ENCODE assay signal across 17 cellular contexts in genomic region chr15:89991312-89991711, GRCh38.
"Had no signal": no experiment of that assay in that cellular context is flagged by ENCODE, and none has a peak within 500 bp of the region (broad histone marks: within the 10 kb centered on the region; RNA-seq: fewer than 3 reads in every experiment).

No MANE protein-coding gene starts in this region.

- H3K27me3 Mint-ChIP-seq: natural killer cell treated with Interleukin-12 subunit alpha and Interleukin-12 subunit beta and Interleukin-15 and Interleukin-18, amount 100 ng/mL, for 72 hours; stimulated activated naive CD8-positive, alpha-beta T cell treated with anti-CD3 and anti-CD28 coated beads, Interleukin-15, Interleukin-2, amounts not matched to agents 100 ng/mL and 50 ng/mL, for 24 hours had no signal

- H3K36me3 ChIP-seq: lower lobe of right lung, sigmoid colon, thoracic aorta, tibial nerve, upper lobe of left lung had no signal

- H3K9me3 Mint-ChIP-seq: natural killer cell treated with Interleukin-12 subunit alpha and Interleukin-12 subunit beta and Interleukin-15 and Interleukin-18, amount 100 ng/mL, for 72 hours; neural crest cell; stimulated activated effector memory CD8-positive, alpha-beta T cell treated with anti-CD3 and anti-CD28 coated beads, Interleukin-12 subunit alpha, Interleukin-12 subunit beta, amount 100 ng/mL, for 72 hours; stimulated activated naive CD8-positive, alpha-beta T cell treated with anti-CD3 and anti-CD28 coated beads, Interleukin-15, Interleukin-2, amounts not matched to agents 100 ng/mL and 50 ng/mL, for 24 hours had no signal

- H3K4me1 Mint-ChIP-seq: stimulated activated effector memory CD8-positive, alpha-beta T cell treated with anti-CD3 and anti-CD28 coated beads, Interleukin-12 subunit alpha, Interleukin-12 subunit beta, amount 100 ng/mL, for 72 hours had no signal

- H3K36me3 Mint-ChIP-seq: natural killer cell treated with Interleukin-12 subunit alpha and Interleukin-12 subunit beta and Interleukin-15 and Interleukin-18, amount 100 ng/mL, for 72 hours; stimulated activated effector memory CD8-positive, alpha-beta T cell treated with anti-CD3 and anti-CD28 coated beads, Interleukin-12 subunit alpha, Interleukin-12 subunit beta, amount 100 ng/mL, for 72 hours had no signal

- H3K4me1 ChIP-seq: lower lobe of right lung, psoas muscle, sigmoid colon, tibial nerve, upper lobe of left lung had no signal

- H3K4me3 Mint-ChIP-seq: natural killer cell treated with Interleukin-12 subunit alpha and Interleukin-12 subunit beta and Interleukin-15 and Interleukin-18, amount 100 ng/mL, for 72 hours; neural crest cell; stimulated activated effector memory CD8-positive, alpha-beta T cell treated with anti-CD3 and anti-CD28 coated beads, Interleukin-12 subunit alpha, Interleukin-12 subunit beta, amount 100 ng/mL, for 72 hours; stimulated activated naive CD8-positive, alpha-beta T cell treated with anti-CD3 and anti-CD28 coated beads, Interleukin-15, Interleukin-2, amounts not matched to agents 100 ng/mL and 50 ng/mL, for 24 hours had no signal

- H3K27me3 ChIP-seq: dorsolateral prefrontal cortex, sigmoid colon, tibial nerve, upper lobe of left lung had no signal

- H3K9me3 ChIP-seq: lower lobe of right lung, psoas muscle, sigmoid colon, thoracic aorta, tibial nerve, upper lobe of left lung had no signal

- H3K27ac ChIP-seq: lower lobe of right lung, psoas muscle, sigmoid colon, thoracic aorta, tibial nerve, upper lobe of left lung had no signal

- DNase-seq: dorsolateral prefrontal cortex; effector CD4-positive, alpha-beta T cell; hypothalamus; left ventricle myocardium superior; lower lobe of right lung; psoas muscle; right cardiac atrium; sigmoid colon; stimulated activated CD4-positive, alpha-beta T cell treated with anti-CD3 and anti-CD28 coated beads, Interleukin-2, amount 100 ng/mL, for 24 hours; stimulated activated CD4-positive, alpha-beta T cell treated with anti-CD3 and anti-CD28 coated beads, Interleukin-4, amount 100 ng/mL, for 24 hours; upper lobe of left lung had no signal

- H3K4me3 ChIP-seq: dorsolateral prefrontal cortex, lower lobe of right lung, psoas muscle, sigmoid colon, thoracic aorta, tibial nerve, upper lobe of left lung had no signal

- ATAC-seq: left ventricle myocardium superior; lower lobe of right lung; natural killer cell treated with Interleukin-12 subunit alpha and Interleukin-12 subunit beta and Interleukin-15 and Interleukin-18, amount 100 ng/mL, for 72 hours; psoas muscle; right cardiac atrium; stimulated activated effector memory CD8-positive, alpha-beta T cell treated with anti-CD3 and anti-CD28 coated beads, Interleukin-12 subunit alpha, Interleukin-12 subunit beta, amount 100 ng/mL, for 72 hours had no signal

- H3K27ac Mint-ChIP-seq: natural killer cell treated with Interleukin-12 subunit alpha and Interleukin-12 subunit beta and Interleukin-15 and Interleukin-18, amount 100 ng/mL, for 72 hours; stimulated activated effector memory CD8-positive, alpha-beta T cell treated with anti-CD3 and anti-CD28 coated beads, Interleukin-12 subunit alpha, Interleukin-12 subunit beta, amount 100 ng/mL, for 72 hours; stimulated activated naive CD8-positive, alpha-beta T cell treated with anti-CD3 and anti-CD28 coated beads, Interleukin-15, Interleukin-2, amounts not matched to agents 100 ng/mL and 50 ng/mL, for 24 hours had no signal
